Comparison of ENCODE assay signal across 1 cellular context in genomic region chr9:133351908-133352634, GRCh38.
TF ChIP-seq lines count a peak whose summit lies in the region.

No MANE protein-coding gene starts in this region.

TF ChIP-seq in K562, 482 proteins besides CTCF, POLR2A, EP300 and RAD21 (continued from another document and continues in another):
- TF ChIP-seq ZBTB40 (IDR thresholded peaks at IDR 0.05) = no peak
- TF ChIP-seq ZBTB40 (CRISPR knock-in tag; IDR thresholded peaks at IDR 0.05) = no peak
- no peak for TF ChIP-seq PHF20 (IDR thresholded peaks at IDR 0.05; ENCODE audit: partially characterized antibody)
- TF ChIP-seq MAFG (tag; conservative IDR thresholded peaks at IDR 0.05) = no peak
- no peak for TF ChIP-seq ZNF561 (CRISPR knock-in tag; conservative IDR thresholded peaks at IDR 0.05)
- no peak for TF ChIP-seq ESRRA (IDR thresholded peaks at IDR 0.05; ENCODE audit: borderline replicate concordance, low read depth)
- no peak for TF ChIP-seq XRCC4 (IDR thresholded peaks at IDR 0.05; ENCODE audit: extremely low read depth, insufficient read depth, insufficient read length)
- no peak for TF ChIP-seq BCLAF1 (IDR thresholded peaks at IDR 0.05; ENCODE audit: borderline replicate concordance in 1 of 2, control insufficient read depth in 1 of 2, low read depth in 2 of 2, low read length in 1 of 2)
- no peak for TF ChIP-seq ZNF347 (CRISPR knock-in tag; IDR thresholded peaks at IDR 0.05; ENCODE audit: low read depth)
- no peak for TF ChIP-seq FOXK2 (conservative IDR thresholded peaks at IDR 0.05 in 1 of 2, IDR thresholded peaks at IDR 0.05 in 1 of 2; ENCODE audit: low read depth in 2 of 2)
- TF ChIP-seq ZNF212 (CRISPR knock-in tag; IDR thresholded peaks at IDR 0.05) = no peak
- TF ChIP-seq NFRKB (IDR thresholded peaks at IDR 0.05; ENCODE audit: low read depth) = no peak
- no peak for TF ChIP-seq RBM15 (IDR thresholded peaks at IDR 0.05; ENCODE audit: insufficient read depth, low read length)
- TF ChIP-seq ZNF239 (CRISPR knock-in tag; IDR thresholded peaks at IDR 0.05) = no peak
- TF ChIP-seq ZBTB12 (CRISPR knock-in tag; IDR thresholded peaks at IDR 0.05) = no peak
- TF ChIP-seq SFPQ (IDR thresholded peaks at IDR 0.05; ENCODE audit: low read depth, low read length) = no peak
- 0 out of 2 replicates have a peak, but pooled peaks have one; percentile 24 for TF ChIP-seq ZHX1 (conservative IDR thresholded peaks at IDR 0.05; ENCODE audit: low read length)
- TF ChIP-seq ZNF830 (CRISPR knock-in tag; IDR thresholded peaks at IDR 0.05) = no peak
- no peak for TF ChIP-seq SETDB1 (IDR thresholded peaks at IDR 0.05; ENCODE audit: low read length)
- TF ChIP-seq ZNF41 (CRISPR knock-in tag; conservative IDR thresholded peaks at IDR 0.05) = no peak
- no peak for TF ChIP-seq ZNF512 (tag; IDR thresholded peaks at IDR 0.05)
- TF ChIP-seq ATF1 (CRISPR knock-in tag; IDR thresholded peaks at IDR 0.05) = no peak
- 0 out of 2 replicates have a peak, but pooled peaks have one; percentile 10 for TF ChIP-seq ATF1 (tag; IDR thresholded peaks at IDR 0.05)
- no peak for TF ChIP-seq JUNB (CRISPR knock-in tag; conservative IDR thresholded peaks at IDR 0.05)
- no peak for TF ChIP-seq GMEB1 (CRISPR knock-in tag; IDR thresholded peaks at IDR 0.05)
- no peak for TF ChIP-seq ATF4 (CRISPR knock-in tag; IDR thresholded peaks at IDR 0.05)
- no peak for TF ChIP-seq C11orf30 (IDR thresholded peaks at IDR 0.05; ENCODE audit: low read depth)
- TF ChIP-seq GTF2F1 (IDR thresholded peaks at IDR 0.05; ENCODE audit: low read depth, low read length) = 0 out of 2 replicates have a peak, but pooled peaks have one; percentile 16
- TF ChIP-seq XRCC3 (IDR thresholded peaks at IDR 0.05) = no peak
- TF ChIP-seq SIX5 (IDR thresholded peaks at IDR 0.05; ENCODE audit: borderline replicate concordance in 1 of 2, insufficient read depth in 1 of 2, low read depth in 1 of 2, low read length in 2 of 2) = no peak
- TF ChIP-seq ZNF695 (CRISPR knock-in tag; IDR thresholded peaks at IDR 0.05) = no peak
- TF ChIP-seq ZNF134 (CRISPR knock-in tag; conservative IDR thresholded peaks at IDR 0.05) = no peak
- peak; percentile 86; the same call in 1 of the 2 replicates for TF ChIP-seq MYNN (IDR thresholded peaks at IDR 0.05)
- no peak for TF ChIP-seq MYNN (CRISPR knock-in tag; IDR thresholded peaks at IDR 0.05)
- peak; percentile 27; the same call in 1 of the 2 replicates for TF ChIP-seq CC2D1A (IDR thresholded peaks at IDR 0.05)
- no peak for TF ChIP-seq BCL6 (CRISPR knock-in tag; IDR thresholded peaks at IDR 0.05)
- TF ChIP-seq TBL1XR1 (IDR thresholded peaks at IDR 0.05; ENCODE audit: low read length in 2 of 2) = no peak
